ENCODE assay signal across 8 cellular contexts in the genomic region with DNA sequence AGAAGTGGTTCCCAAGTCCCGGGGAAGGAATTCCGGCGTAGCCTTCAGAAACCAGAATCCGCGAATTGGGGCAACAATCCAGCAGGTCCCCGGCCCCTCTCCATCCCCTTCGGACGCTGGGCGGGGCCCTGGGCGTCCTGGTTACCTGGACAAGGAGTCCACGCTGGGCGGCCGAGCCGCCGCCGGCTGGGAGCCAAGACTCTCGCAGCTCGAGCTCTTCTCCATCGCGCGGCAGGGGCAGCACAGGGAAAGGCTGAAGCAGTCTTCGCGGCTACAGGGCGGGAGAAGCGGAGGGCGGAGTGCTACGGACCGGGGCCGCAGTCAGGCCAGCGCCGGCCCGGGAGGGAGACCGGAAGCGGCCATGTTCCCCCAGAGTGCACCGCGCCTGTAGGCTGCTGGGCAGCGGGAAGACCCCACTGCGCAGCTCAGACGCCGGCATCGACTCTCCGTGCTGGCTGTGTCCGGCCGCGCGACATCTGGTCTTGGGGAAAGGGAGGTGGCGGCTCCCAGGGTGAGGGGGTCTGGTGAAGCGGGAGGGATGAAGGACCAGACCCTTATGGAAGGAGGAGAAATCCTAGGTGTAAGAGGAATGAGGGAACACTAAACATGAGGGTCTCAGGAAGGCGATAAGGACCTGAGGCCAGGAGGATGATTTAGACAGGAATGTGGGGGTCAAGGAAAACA. TPM values are rescaled to one million over a fixed set of nuclear protein-coding genes. Genes with fewer than 3 reads are reported as not detected.
DNase-seq lines count a peak whose midpoint lies in the region; ATAC-seq and TF ChIP-seq lines count a peak whose summit lies in the region.

A gene (minus strand): TSS at position 378 of the 684 bp plus-strand sequence. CDS start 153 bp downstream, at position 225.

- no peaks in the 10 kb centered on the region for H3K36me3 ChIP-seq in liver (ENCODE audit: control insufficient read depth in 4 of 4, insufficient read depth in 3 of 4, low read depth in 1 of 4, low read length in 3 of 4)

- peak in 1 of 2 donors; percentile 15 for TF ChIP-seq RAD21 in liver (IDR thresholded peaks at IDR 0.05)

- H3K9me3 ChIP-seq in liver (ENCODE audit: control insufficient read depth in 4 of 4, low read length in 3 of 4): no peaks in the 10 kb centered on the region

- no peak for TF ChIP-seq CTCF in AG09319 (IDR thresholded peaks at IDR 0.05; ENCODE audit: low read depth, low read length)
- TF ChIP-seq CTCF in liver (IDR thresholded peaks at IDR 0.05; ENCODE audit: low read depth, low read length, missing input control): no peak

- peak within 1 kb of the TSS; percentile 71 to 83 for H3K27ac ChIP-seq in liver (ENCODE audit: low read depth in 1 of 2, low read length in 2 of 2)

- under 1% methylated on average over 49 of the region's 49 CpGs for WGBS in liver

- DNase-seq in AG09319 (ENCODE audit: extremely low read depth, low read depth) (peak; percentile 42), NCI-H460 (ENCODE audit: extremely low read depth, low read depth) (peak; percentile 44), dermis microvascular lymphatic vessel endothelial cell (ENCODE audit: low read depth in 2 of 2) (peak; percentile 49 to 83)
- peak; percentile 25 to 27 for DNase-seq in activated CD4-positive, alpha-beta T cell treated with anti-CD3 and anti-CD28 coated beads, Interleukin-2, amount 50 U/mL, for 24 hours (ENCODE audit: low read depth in 1 of 2, low spot score in 1 of 2)
- DNase-seq in stimulated activated CD4-positive, alpha-beta T cell treated with anti-CD3 and anti-CD28 coated beads, Interleukin-4, amount 100 ng/mL, for 24 hours: peak; percentile 55

- H3K4me1 ChIP-seq in liver (ENCODE audit: control insufficient read depth in 4 of 4, insufficient read depth in 4 of 4, low read length in 3 of 4): peaks cover 0 to 13% (median 10%) of the 10 kb centered on the region in 4 donors

- peak within 1 kb of the TSS; percentile 85 to 95 (median 92) for H3K4me3 ChIP-seq in liver (ENCODE audit: low read depth in 1 of 3, low read length in 3 of 3)

- ATAC-seq in GM18868 (IDR thresholded peaks at IDR 0.05; ENCODE audit: unreplicated experiment): peak; percentile 100
- peak; percentile 99 for ATAC-seq in HG03097 (IDR thresholded peaks at IDR 0.05; ENCODE audit: low FRiP score, unreplicated experiment)

- H3K9ac ChIP-seq in liver (ENCODE audit: low read depth in 1 of 2, low read length in 2 of 2): peak within 1 kb of the TSS; percentile 57 to 77

- no peaks in the 10 kb centered on the region for H3K27me3 ChIP-seq in liver (ENCODE audit: control insufficient read depth in 4 of 4, insufficient read depth in 4 of 4, low read length in 3 of 4)

TF ChIP-seq in liver, 16 proteins besides CTCF, POLR2A, EP300 and RAD21:
- TF ChIP-seq GABPA (IDR thresholded peaks at IDR 0.05 in 1 of 2, conservative IDR thresholded peaks at IDR 0.05 in 1 of 2): peak; percentile 29 to 87
- peak; percentile 79 for TF ChIP-seq TAF1 (conservative IDR thresholded peaks at IDR 0.05)
- TF ChIP-seq, protein P1, sequence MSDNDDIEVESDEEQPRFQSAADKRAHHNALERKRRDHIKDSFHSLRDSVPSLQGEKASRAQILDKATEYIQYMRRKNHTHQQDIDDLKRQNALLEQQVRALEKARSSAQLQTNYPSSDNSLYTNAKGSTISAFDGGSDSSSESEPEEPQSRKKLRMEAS (IDR thresholded peaks at IDR 0.05): no peak
- TF ChIP-seq YY1 (IDR thresholded peaks at IDR 0.05): peak; percentile 98

RNA-seq across cellular contexts. Expression of the gene that starts here (rescaled TPM):
- total RNA-seq in NCI-H460 (2014; rRNA removed; shearing (Covaris generic)): 30.4 and 38.5 TPM in 2 replicates
- polyA plus RNA-seq in NCI-H460 (2014; cell fraction: nucleus; rRNA removed): 18.8 and 19.8 TPM in 2 replicates
- total RNA-seq in dermis microvascular lymphatic vessel endothelial cell (47.3 and 48.7 TPM in 2 replicates), liver (1 to 10 TPM; 3.7 to 9.5 TPM)
- polyA plus RNA-seq in liver: 1 to 10 TPM; 2.0 to 2.6 TPM

Comparison
In these comparisons a context has a peak if more than half of its experiments do, and no peak if none do; other contexts are left out.
1. Peak in every context shown above with its lines: DNase-seq, ATAC-seq, H3K4me3 ChIP-seq and H3K27ac ChIP-seq.